ENCODE assay signal across 1 cellular context in the genomic region with DNA sequence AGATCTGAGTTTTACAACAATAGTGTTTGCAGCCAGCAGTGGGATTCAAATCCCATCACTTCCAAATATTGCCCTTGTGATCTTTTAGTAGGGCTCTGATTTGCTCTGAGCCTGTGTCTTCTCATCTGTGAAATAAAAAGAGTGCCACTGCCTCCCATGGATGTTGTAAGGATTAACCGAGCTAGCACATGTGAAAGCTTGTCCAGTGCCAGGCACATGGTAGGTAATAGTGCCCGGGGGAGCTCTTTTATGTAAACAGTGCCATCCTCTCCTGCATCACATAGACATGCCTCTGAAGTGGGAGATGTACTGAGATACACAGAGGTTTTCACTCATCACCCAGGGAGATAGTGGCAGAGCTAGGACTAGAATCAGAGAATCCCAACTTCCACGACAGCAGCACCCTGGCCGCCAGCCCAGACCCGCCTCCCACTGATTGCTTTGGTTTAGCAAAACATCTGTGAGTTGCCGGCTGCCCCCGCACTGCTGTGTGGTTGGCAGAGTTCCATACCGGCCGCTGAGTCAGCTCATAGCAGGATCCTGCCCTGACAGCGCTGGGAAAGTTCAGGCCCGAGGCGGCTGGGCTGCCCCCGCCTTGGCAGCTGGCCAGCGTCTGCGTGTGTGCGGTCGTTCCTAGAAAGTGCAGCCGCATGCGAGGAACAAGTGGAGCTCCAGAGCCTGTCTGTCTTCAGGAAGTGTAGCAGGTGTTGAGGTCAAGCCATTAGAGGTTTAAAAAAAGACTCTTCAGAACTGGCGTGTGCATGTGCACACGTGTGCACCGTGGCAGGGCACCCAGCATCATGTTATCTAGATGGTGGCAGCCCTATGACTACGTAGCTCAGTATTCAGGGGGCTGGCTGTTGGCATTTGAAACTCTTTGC.
TF ChIP-seq lines count a peak whose summit lies in the region.

No MANE protein-coding gene starts in this region.

TF ChIP-seq in HepG2, 621 proteins besides CTCF, POLR2A, EP300 and RAD21 (continued from another document and continues in another):
- TF ChIP-seq, protein P1, sequence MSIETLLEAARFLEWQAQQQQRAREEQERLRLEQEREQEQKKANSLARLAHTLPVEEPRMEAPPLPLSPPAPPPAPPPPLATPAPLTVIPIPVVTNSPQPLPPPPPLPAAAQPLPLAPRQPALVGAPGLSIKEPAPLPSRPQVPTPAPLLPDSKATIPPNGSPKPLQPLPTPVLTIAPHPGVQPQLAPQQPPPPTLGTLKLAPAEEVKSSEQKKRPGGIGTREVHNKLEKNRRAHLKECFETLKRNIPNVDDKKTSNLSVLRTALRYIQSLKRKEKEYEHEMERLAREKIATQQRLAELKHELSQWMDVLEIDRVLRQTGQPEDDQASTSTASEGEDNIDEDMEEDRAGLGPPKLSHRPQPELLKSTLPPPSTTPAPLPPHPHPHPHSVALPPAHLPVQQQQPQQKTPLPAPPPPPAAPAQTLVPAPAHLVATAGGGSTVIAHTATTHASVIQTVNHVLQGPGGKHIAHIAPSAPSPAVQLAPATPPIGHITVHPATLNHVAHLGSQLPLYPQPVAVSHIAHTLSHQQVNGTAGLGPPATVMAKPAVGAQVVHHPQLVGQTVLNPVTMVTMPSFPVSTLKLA (IDR thresholded peaks at IDR 0.05): peak; percentile 45
- TF ChIP-seq ZNF333 (CRISPR knock-in tag; IDR thresholded peaks at IDR 0.05; ENCODE audit: borderline replicate concordance) (peak; percentile 62; the same call in 1 of the 2 replicates), RBAK (CRISPR knock-in tag; IDR thresholded peaks at IDR 0.05) (no peak), SETDB1 (CRISPR knock-in tag; IDR thresholded peaks at IDR 0.05; ENCODE audit: borderline replicate concordance) (no peak), SIN3A (IDR thresholded peaks at IDR 0.05; ENCODE audit: borderline replicate concordance, low read depth, low read length) (peak; percentile 89; the same call in 1 of the 2 replicates), ZFP62 (CRISPR knock-in tag; IDR thresholded peaks at IDR 0.05) (peak; percentile 33; the same call in 1 of the 2 replicates), ATF1 (CRISPR knock-in tag; IDR thresholded peaks at IDR 0.05) (peak; percentile 43; the same call in 1 of the 2 replicates), NFYB (CRISPR knock-in tag; IDR thresholded peaks at IDR 0.05) (peak; percentile 36; the same call in 1 of the 2 replicates), TP53 (CRISPR knock-in tag; conservative IDR thresholded peaks at IDR 0.05) (no peak), MBNL3 (CRISPR knock-in tag; conservative IDR thresholded peaks at IDR 0.05) (no peak), ZNF253 (CRISPR knock-in tag; IDR thresholded peaks at IDR 0.05; ENCODE audit: borderline replicate concordance) (0 out of 2 replicates have a peak, but pooled peaks have one; percentile 61), FOXK1 (CRISPR knock-in tag; IDR thresholded peaks at IDR 0.05; ENCODE audit: borderline replicate concordance, low read depth) (peak; percentile 98), ZNF350 (CRISPR knock-in tag; IDR thresholded peaks at IDR 0.05; ENCODE audit: borderline replicate concordance, low read depth) (peak; percentile 92; the same call in 1 of the 2 replicates), ZNF816 (CRISPR knock-in tag; IDR thresholded peaks at IDR 0.05; ENCODE audit: borderline replicate concordance) (peak; percentile 57; the same call in 1 of the 2 replicates), ZSCAN29 (CRISPR knock-in tag; conservative IDR thresholded peaks at IDR 0.05) (peak; percentile 81; the same call in 1 of the 2 replicates), ESRRA (CRISPR knock-in tag; IDR thresholded peaks at IDR 0.05; ENCODE audit: low read depth) (0 out of 2 replicates have a peak, but pooled peaks have one; percentile 59), ZBTB20 (CRISPR knock-in tag; IDR thresholded peaks at IDR 0.05; ENCODE audit: borderline replicate concordance, low read depth) (peak; percentile 72; the same call in 1 of the 2 replicates), NR2C2 (CRISPR knock-in tag; IDR thresholded peaks at IDR 0.05; ENCODE audit: borderline replicate concordance) (peak; percentile 70; the same call in 1 of the 2 replicates), ZNF232 (CRISPR knock-in tag; IDR thresholded peaks at IDR 0.05; ENCODE audit: borderline replicate concordance) (peak; percentile 26; the same call in 1 of the 2 replicates), SALL1 (CRISPR knock-in tag; IDR thresholded peaks at IDR 0.05) (peak; percentile 93), ZC3H13 (CRISPR knock-in tag; IDR thresholded peaks at IDR 0.05) (no peak; the same call in 1 of the 2 replicates), ZSCAN20 (CRISPR knock-in tag; IDR thresholded peaks at IDR 0.05; ENCODE audit: borderline replicate concordance) (peak; percentile 32; the same call in 1 of the 2 replicates), HNRNPH1 (optimal IDR thresholded peaks at IDR 0.05; ENCODE audit: low read depth, low read length) (no peak), ZNF891 (CRISPR knock-in tag; IDR thresholded peaks at IDR 0.05) (peak; percentile 49; the same call in 1 of the 2 replicates), HNRNPL (IDR thresholded peaks at IDR 0.05; ENCODE audit: low read depth, low read length) (peak; percentile 83; the same call in 1 of the 2 replicates), ZFP1 (CRISPR knock-in tag; IDR thresholded peaks at IDR 0.05) (0 out of 2 replicates have a peak, but pooled peaks have one; percentile 34)
- TF ChIP-seq, protein P2, sequence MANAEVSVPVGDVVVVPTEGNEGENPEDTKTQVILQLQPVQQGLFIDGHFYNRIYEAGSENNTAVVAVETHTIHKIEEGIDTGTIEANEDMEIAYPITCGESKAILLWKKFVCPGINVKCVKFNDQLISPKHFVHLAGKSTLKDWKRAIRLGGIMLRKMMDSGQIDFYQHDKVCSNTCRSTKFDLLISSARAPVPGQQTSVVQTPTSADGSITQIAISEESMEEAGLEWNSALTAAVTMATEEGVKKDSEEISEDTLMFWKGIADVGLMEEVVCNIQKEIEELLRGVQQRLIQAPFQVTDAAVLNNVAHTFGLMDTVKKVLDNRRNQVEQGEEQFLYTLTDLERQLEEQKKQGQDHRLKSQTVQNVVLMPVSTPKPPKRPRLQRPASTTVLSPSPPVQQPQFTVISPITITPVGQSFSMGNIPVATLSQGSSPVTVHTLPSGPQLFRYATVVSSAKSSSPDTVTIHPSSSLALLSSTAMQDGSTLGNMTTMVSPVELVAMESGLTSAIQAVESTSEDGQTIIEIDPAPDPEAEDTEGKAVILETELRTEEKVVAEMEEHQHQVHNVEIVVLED (CRISPR knock-in tag; IDR thresholded peaks at IDR 0.05; ENCODE audit: borderline replicate concordance): peak; percentile 70
- TF ChIP-seq, protein P3, sequence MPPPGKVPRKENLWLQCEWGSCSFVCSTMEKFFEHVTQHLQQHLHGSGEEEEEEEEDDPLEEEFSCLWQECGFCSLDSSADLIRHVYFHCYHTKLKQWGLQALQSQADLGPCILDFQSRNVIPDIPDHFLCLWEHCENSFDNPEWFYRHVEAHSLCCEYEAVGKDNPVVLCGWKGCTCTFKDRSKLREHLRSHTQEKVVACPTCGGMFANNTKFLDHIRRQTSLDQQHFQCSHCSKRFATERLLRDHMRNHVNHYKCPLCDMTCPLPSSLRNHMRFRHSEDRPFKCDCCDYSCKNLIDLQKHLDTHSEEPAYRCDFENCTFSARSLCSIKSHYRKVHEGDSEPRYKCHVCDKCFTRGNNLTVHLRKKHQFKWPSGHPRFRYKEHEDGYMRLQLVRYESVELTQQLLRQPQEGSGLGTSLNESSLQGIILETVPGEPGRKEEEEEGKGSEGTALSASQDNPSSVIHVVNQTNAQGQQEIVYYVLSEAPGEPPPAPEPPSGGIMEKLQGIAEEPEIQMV (CRISPR knock-in tag; IDR thresholded peaks at IDR 0.05; ENCODE audit: low read depth): no peak
- TF ChIP-seq, protein P4, sequence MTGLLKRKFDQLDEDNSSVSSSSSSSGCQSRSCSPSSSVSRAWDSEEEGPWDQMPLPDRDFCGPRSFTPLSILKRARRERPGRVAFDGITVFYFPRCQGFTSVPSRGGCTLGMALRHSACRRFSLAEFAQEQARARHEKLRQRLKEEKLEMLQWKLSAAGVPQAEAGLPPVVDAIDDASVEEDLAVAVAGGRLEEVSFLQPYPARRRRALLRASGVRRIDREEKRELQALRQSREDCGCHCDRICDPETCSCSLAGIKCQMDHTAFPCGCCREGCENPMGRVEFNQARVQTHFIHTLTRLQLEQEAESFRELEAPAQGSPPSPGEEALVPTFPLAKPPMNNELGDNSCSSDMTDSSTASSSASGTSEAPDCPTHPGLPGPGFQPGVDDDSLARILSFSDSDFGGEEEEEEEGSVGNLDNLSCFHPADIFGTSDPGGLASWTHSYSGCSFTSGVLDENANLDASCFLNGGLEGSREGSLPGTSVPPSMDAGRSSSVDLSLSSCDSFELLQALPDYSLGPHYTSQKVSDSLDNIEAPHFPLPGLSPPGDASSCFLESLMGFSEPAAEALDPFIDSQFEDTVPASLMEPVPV (CRISPR knock-in tag; IDR thresholded peaks at IDR 0.05): peak; percentile 85
- TF ChIP-seq, protein P5, sequence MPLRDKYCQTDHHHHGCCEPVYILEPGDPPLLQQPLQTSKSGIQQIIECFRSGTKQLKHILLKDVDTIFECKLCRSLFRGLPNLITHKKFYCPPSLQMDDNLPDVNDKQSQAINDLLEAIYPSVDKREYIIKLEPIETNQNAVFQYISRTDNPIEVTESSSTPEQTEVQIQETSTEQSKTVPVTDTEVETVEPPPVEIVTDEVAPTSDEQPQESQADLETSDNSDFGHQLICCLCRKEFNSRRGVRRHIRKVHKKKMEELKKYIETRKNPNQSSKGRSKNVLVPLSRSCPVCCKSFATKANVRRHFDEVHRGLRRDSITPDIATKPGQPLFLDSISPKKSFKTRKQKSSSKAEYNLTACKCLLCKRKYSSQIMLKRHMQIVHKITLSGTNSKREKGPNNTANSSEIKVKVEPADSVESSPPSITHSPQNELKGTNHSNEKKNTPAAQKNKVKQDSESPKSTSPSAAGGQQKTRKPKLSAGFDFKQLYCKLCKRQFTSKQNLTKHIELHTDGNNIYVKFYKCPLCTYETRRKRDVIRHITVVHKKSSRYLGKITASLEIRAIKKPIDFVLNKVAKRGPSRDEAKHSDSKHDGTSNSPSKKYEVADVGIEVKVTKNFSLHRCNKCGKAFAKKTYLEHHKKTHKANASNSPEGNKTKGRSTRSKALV (CRISPR knock-in tag; IDR thresholded peaks at IDR 0.05): 0 out of 2 replicates have a peak, but pooled peaks have one; percentile 25
- TF ChIP-seq, protein P6, sequence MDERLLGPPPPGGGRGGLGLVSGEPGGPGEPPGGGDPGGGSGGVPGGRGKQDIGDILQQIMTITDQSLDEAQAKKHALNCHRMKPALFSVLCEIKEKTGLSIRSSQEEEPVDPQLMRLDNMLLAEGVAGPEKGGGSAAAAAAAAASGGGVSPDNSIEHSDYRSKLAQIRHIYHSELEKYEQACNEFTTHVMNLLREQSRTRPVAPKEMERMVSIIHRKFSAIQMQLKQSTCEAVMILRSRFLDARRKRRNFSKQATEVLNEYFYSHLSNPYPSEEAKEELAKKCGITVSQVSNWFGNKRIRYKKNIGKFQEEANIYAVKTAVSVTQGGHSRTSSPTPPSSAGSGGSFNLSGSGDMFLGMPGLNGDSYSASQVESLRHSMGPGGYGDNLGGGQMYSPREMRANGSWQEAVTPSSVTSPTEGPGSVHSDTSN (CRISPR knock-in tag; IDR thresholded peaks at IDR 0.05): 0 out of 2 replicates have a peak, but pooled peaks have one; percentile 45
- TF ChIP-seq, protein P7, sequence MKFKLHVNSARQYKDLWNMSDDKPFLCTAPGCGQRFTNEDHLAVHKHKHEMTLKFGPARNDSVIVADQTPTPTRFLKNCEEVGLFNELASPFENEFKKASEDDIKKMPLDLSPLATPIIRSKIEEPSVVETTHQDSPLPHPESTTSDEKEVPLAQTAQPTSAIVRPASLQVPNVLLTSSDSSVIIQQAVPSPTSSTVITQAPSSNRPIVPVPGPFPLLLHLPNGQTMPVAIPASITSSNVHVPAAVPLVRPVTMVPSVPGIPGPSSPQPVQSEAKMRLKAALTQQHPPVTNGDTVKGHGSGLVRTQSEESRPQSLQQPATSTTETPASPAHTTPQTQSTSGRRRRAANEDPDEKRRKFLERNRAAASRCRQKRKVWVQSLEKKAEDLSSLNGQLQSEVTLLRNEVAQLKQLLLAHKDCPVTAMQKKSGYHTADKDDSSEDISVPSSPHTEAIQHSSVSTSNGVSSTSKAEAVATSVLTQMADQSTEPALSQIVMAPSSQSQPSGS (CRISPR knock-in tag; IDR thresholded peaks at IDR 0.05): peak; percentile 91
- TF ChIP-seq, protein P8, sequence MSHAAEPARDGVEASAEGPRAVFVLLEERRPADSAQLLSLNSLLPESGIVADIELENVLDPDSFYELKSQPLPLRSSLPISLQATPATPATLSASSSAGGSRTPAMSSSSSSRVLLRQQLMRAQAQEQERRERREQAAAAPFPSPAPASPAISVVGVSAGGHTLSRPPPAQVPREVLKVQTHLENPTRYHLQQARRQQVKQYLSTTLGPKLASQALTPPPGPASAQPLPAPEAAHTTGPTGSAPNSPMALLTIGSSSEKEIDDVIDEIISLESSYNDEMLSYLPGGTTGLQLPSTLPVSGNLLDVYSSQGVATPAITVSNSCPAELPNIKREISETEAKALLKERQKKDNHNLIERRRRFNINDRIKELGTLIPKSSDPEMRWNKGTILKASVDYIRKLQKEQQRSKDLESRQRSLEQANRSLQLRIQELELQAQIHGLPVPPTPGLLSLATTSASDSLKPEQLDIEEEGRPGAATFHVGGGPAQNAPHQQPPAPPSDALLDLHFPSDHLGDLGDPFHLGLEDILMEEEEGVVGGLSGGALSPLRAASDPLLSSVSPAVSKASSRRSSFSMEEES (CRISPR knock-in tag; IDR thresholded peaks at IDR 0.05): peak; percentile 53; the same call in 1 of the 2 replicates
